In genomic region chr6:55438217-55438616, GRCh38 we compare ENCODE assay signal across 22 cellular contexts.
"Had no signal": no experiment of that assay in that cellular context is flagged by ENCODE, and none has a peak within 500 bp of the region (broad histone marks: within the 10 kb centered on the region; RNA-seq: fewer than 3 reads in every experiment).

No MANE protein-coding gene starts in this region.

- H3K4me3 ChIP-seq: colonic mucosa, esophagus muscularis mucosa, gastroesophageal sphincter, heart right ventricle, lower lobe of right lung, prostate gland, right atrium auricular region, spleen, testis, tibial artery had no signal

- H3K27ac ChIP-seq: colonic mucosa, esophagus muscularis mucosa, foreskin keratinocyte, gastroesophageal sphincter, heart right ventricle, lower lobe of right lung, prostate gland, right atrium auricular region, spleen, testis, tibial artery had no signal

- H3K9me3 ChIP-seq: colonic mucosa, esophagus muscularis mucosa, gastroesophageal sphincter, heart right ventricle, lower lobe of right lung, prostate gland, right atrium auricular region, spleen, testis, tibial artery had no signal

- DNase-seq: colonic mucosa; effector CD8-positive, alpha-beta T cell; endodermal cell; foreskin keratinocyte; heart right ventricle; left ventricle myocardium superior; lower lobe of right lung; naive thymus-derived CD8-positive, alpha-beta T cell; nephron progenitor cell; nucleus accumbens; spleen; stimulated activated CD4-positive, alpha-beta T cell treated with anti-CD3 and anti-CD28 coated beads, Interleukin-4, amount 100 ng/mL, for 4 hours; stimulated activated naive CD8-positive, alpha-beta T cell treated with anti-CD3 and anti-CD28 coated beads, Interleukin-15, Interleukin-2, amounts not matched to agents 100 U/mL and 50 U/mL, for 24 hours; substantia nigra; testis; tibial artery had no signal

- H3K36me3 ChIP-seq: colonic mucosa, esophagus muscularis mucosa, gastroesophageal sphincter, heart right ventricle, lower lobe of right lung, prostate gland, right atrium auricular region, spleen, tibial artery had no signal

- ATAC-seq: foreskin keratinocyte; gastroesophageal sphincter; heart right ventricle; left ventricle myocardium superior; lower lobe of right lung; naive thymus-derived CD8-positive, alpha-beta T cell; sciatic nerve; stimulated activated memory B cell treated with anti-CD40 and anti-IgM and Interleukin-4, amounts not matched to agents 10 μg/mL and 1 μg/mL and 100 μg/mL, for 72 hours; stimulated activated naive CD8-positive, alpha-beta T cell treated with anti-CD3 and anti-CD28 coated beads, Interleukin-15, Interleukin-2, amounts not matched to agents 100 U/mL and 50 U/mL, for 24 hours had no signal
